Comparison of ENCODE assay signal across 39 cellular contexts in the genomic region with DNA sequence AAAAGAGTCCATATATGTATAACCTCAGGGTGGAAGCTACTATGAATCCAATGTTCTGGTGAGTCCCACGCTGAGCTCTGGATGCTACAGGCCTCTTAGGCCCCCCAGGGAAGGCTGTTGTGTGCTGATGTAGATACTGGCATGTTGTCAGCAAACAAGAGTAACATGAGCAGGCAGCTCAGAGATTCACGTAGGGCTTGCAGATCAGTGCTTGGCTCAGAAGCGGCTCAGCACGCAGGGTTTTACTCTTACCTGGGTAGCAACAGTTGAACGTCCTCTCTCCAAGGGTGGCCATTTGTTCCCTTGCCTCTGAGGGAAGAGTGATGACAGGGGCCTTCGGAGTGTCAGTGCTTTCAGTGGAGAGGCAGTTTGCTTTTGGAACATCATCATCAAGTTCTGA.
"Had no signal": no experiment of that assay in that cellular context is flagged by ENCODE, and none has a peak within 500 bp of the region (broad histone marks: within the 10 kb centered on the region; RNA-seq: fewer than 3 reads in every experiment).

No MANE protein-coding gene starts in this region.

- DNase-seq: activated effector memory CD4-positive, alpha-beta T cell treated with anti-CD3 and anti-CD28 coated beads, Interleukin-2, amount 50 U/mL, for 16 hours; activated effector memory CD4-positive, alpha-beta T cell treated with Interleukin-2 at 50 U/mL for 16 hours; activated gamma-delta T cell; activated gamma-delta T cell treated with Interleukin-2 at 50 U/mL for 16 hours; activated naive CD4-positive, alpha-beta T cell; activated naive CD4-positive, alpha-beta T cell treated with anti-CD3 and anti-CD28 coated beads, Interleukin-2, amount 10 ng/mL, durations not matched to agents 7 days and 5 days; activated naive CD4-positive, alpha-beta T cell treated with anti-CD3 and anti-CD28 coated beads, Interleukin-2, amount 50 U/mL, for 16 hours; activated naive CD4-positive, alpha-beta T cell treated with Interleukin-2 at 50 U/mL for 16 hours; activated naive CD8-positive, alpha-beta T cell treated with anti-CD3 and anti-CD28 coated beads for 36 hours; activated naive CD8-positive, alpha-beta T cell treated with anti-CD3 and anti-CD28 coated beads, Interleukin-2, amount 10 ng/mL, durations not matched to agents 7 days and 5 days; activated naive CD8-positive, alpha-beta T cell treated with anti-CD3 and anti-CD28 coated beads, Interleukin-2, amount 50 U/mL, for 24 hours; activated T-cell treated with anti-CD3 and anti-CD28 coated beads, Interleukin-2, amount 50 U/mL, for 24 hours; activated T-cell treated with anti-CD3 and anti-CD28 coated beads, Interleukin-2, amount 50 U/mL, for 4 hours; activated T-cell treated with anti-CD3 and anti-CD28 coated beads, Interleukin-2, amount 50 U/mL, for 48 hours; activated T-cell treated with anti-CD3 and anti-CD28 coated beads, Interleukin-2, amount 50 U/mL, for 72 hours; adrenal gland; amniotic stem cell; amygdala; anterior cingulate cortex; aorta; body of pancreas; brain microvascular endothelial cell; caudate nucleus; central memory CD4-positive, alpha-beta T cell; cerebellar nuclear complex had no signal

- H3K27me3 Mint-ChIP-seq: activated naive CD8-positive, alpha-beta T cell had no signal

- H3K27ac ChIP-seq: adrenal gland, ascending aorta, body of pancreas, brain microvascular endothelial cell, breast epithelium, cardiac muscle cell had no signal

- H3K4me1 ChIP-seq: adrenal gland, ascending aorta, body of pancreas, breast epithelium had no signal

- H3K9me3 ChIP-seq: adrenal gland, ascending aorta, body of pancreas, breast epithelium had no signal

- H3K9me3 Mint-ChIP-seq: activated naive CD4-positive, alpha-beta T cell treated with anti-CD3 and anti-CD28 coated beads, Interleukin-2, amount 10 ng/mL, durations not matched to agents 7 days and 5 days; activated naive CD4-positive, alpha-beta T cell treated with anti-CD3 and anti-CD28 coated beads, Interleukin-2, amount 50 U/mL, for 24 hours; activated naive CD4-positive, alpha-beta T cell treated with anti-CD3 and anti-CD28 coated beads, Interleukin-2, amount 50 U/mL, for 72 hours; activated naive CD8-positive, alpha-beta T cell treated with anti-CD3 and anti-CD28 coated beads for 36 hours; activated naive CD8-positive, alpha-beta T cell treated with anti-CD3 and anti-CD28 coated beads, Interleukin-2, amount 10 ng/mL, durations not matched to agents 7 days and 5 days; activated naive CD8-positive, alpha-beta T cell treated with anti-CD3 and anti-CD28 coated beads, Interleukin-2, amount 50 U/mL, for 24 hours; activated T-cell treated with anti-CD3 and anti-CD28 coated beads, Interleukin-2, amount 50 U/mL, for 24 hours; activated T-cell treated with anti-CD3 and anti-CD28 coated beads, Interleukin-2, amount 50 U/mL, for 4 hours; activated T-cell treated with anti-CD3 and anti-CD28 coated beads, Interleukin-2, amount 50 U/mL, for 72 hours; activated T-helper 1 cell treated with anti-CD3 and anti-CD28 coated beads, Interleukin-12 subunit alpha, Interleukin-12 subunit beta, Interleukin-2, Interleukin-4 antibody, amounts not matched to agents 30 ng/mL and 10 ng/mL and 1 ng/mL, durations not matched to agents 14 hours and 24 hours and 36 hours; activated T-helper 17 cell treated with anti-CD3 and anti-CD28 coated beads, Interleukin-2, amount 50 U/mL, for 72 hours; activated T-helper 2 cell treated with anti-CD3 and anti-CD28 coated beads, Interferon-gamma antibody, Interleukin-2, Interleukin-4, amounts not matched to agents 10 μg/mL and 5 μg/mL and 100 μg/mL, durations not matched to agents 14 hours and 24 hours and 36 hours; brain; central memory CD8-positive, alpha-beta T cell had no signal

- H3K4me1 Mint-ChIP-seq: activated T-helper 17 cell treated with anti-CD3 and anti-CD28 coated beads, Interleukin-2, amount 50 U/mL, for 72 hours had no signal

- H3K27me3 ChIP-seq: adrenal gland, ascending aorta, body of pancreas, brain microvascular endothelial cell, breast epithelium had no signal

- H3K36me3 Mint-ChIP-seq: activated naive CD4-positive, alpha-beta T cell treated with anti-CD3 and anti-CD28 coated beads, Interleukin-2, amount 10 ng/mL, durations not matched to agents 7 days and 5 days; activated naive CD4-positive, alpha-beta T cell treated with anti-CD3 and anti-CD28 coated beads, Interleukin-2, amount 50 U/mL, for 24 hours; activated naive CD4-positive, alpha-beta T cell treated with anti-CD3 and anti-CD28 coated beads, Interleukin-2, amount 50 U/mL, for 72 hours; activated naive CD8-positive, alpha-beta T cell treated with anti-CD3 and anti-CD28 coated beads, Interleukin-2, amount 10 ng/mL, durations not matched to agents 7 days and 5 days had no signal

- H3K4me3 Mint-ChIP-seq: activated naive CD4-positive, alpha-beta T cell treated with anti-CD3 and anti-CD28 coated beads, Interleukin-2, amount 10 ng/mL, durations not matched to agents 7 days and 5 days; activated naive CD4-positive, alpha-beta T cell treated with anti-CD3 and anti-CD28 coated beads, Interleukin-2, amount 50 U/mL, for 24 hours; activated naive CD8-positive, alpha-beta T cell; activated naive CD8-positive, alpha-beta T cell treated with anti-CD3 and anti-CD28 coated beads for 36 hours; activated naive CD8-positive, alpha-beta T cell treated with anti-CD3 and anti-CD28 coated beads, Interleukin-2, amount 10 ng/mL, durations not matched to agents 7 days and 5 days; activated naive CD8-positive, alpha-beta T cell treated with anti-CD3 and anti-CD28 coated beads, Interleukin-2, amount 50 U/mL, for 24 hours; activated T-cell treated with anti-CD3 and anti-CD28 coated beads, Interleukin-2, amount 50 U/mL, for 24 hours; activated T-cell treated with anti-CD3 and anti-CD28 coated beads, Interleukin-2, amount 50 U/mL, for 4 hours; activated T-cell treated with anti-CD3 and anti-CD28 coated beads, Interleukin-2, amount 50 U/mL, for 72 hours; activated T-helper 1 cell treated with anti-CD3 and anti-CD28 coated beads, Interleukin-12 subunit alpha, Interleukin-12 subunit beta, Interleukin-2, Interleukin-4 antibody, amounts not matched to agents 30 ng/mL and 10 ng/mL and 1 ng/mL, durations not matched to agents 14 hours and 24 hours and 36 hours; activated T-helper 17 cell treated with anti-CD3 and anti-CD28 coated beads, Interleukin-2, amount 50 U/mL, for 72 hours; brain; central memory CD8-positive, alpha-beta T cell had no signal

- H3K36me3 ChIP-seq: adrenal gland, ascending aorta, breast epithelium, cardiac muscle cell had no signal

- ATAC-seq: activated naive CD4-positive, alpha-beta T cell treated with anti-CD3 and anti-CD28 coated beads, Interleukin-2, amount 50 U/mL, for 72 hours; activated naive CD8-positive, alpha-beta T cell treated with anti-CD3 and anti-CD28 coated beads, Interleukin-2, amount 50 U/mL, for 24 hours; activated T-cell treated with anti-CD3 and anti-CD28 coated beads, Interleukin-2, amount 50 U/mL, for 4 hours; activated T-cell treated with anti-CD3 and anti-CD28 coated beads, Interleukin-2, amount 50 U/mL, for 72 hours; activated T-helper 17 cell treated with anti-CD3 and anti-CD28 coated beads, Interleukin-2, amount 50 U/mL, for 72 hours; body of pancreas had no signal

- H3K27ac Mint-ChIP-seq: activated naive CD4-positive, alpha-beta T cell treated with anti-CD3 and anti-CD28 coated beads, Interleukin-2, amount 10 ng/mL, durations not matched to agents 7 days and 5 days; activated naive CD4-positive, alpha-beta T cell treated with anti-CD3 and anti-CD28 coated beads, Interleukin-2, amount 50 U/mL, for 24 hours; activated naive CD4-positive, alpha-beta T cell treated with anti-CD3 and anti-CD28 coated beads, Interleukin-2, amount 50 U/mL, for 72 hours; activated naive CD8-positive, alpha-beta T cell; activated naive CD8-positive, alpha-beta T cell treated with anti-CD3 and anti-CD28 coated beads for 36 hours; activated naive CD8-positive, alpha-beta T cell treated with anti-CD3 and anti-CD28 coated beads, Interleukin-2, amount 10 ng/mL, durations not matched to agents 7 days and 5 days; activated naive CD8-positive, alpha-beta T cell treated with anti-CD3 and anti-CD28 coated beads, Interleukin-2, amount 50 U/mL, for 24 hours; activated T-cell treated with anti-CD3 and anti-CD28 coated beads, Interleukin-2, amount 50 U/mL, for 24 hours; activated T-cell treated with anti-CD3 and anti-CD28 coated beads, Interleukin-2, amount 50 U/mL, for 72 hours; activated T-helper 1 cell treated with anti-CD3 and anti-CD28 coated beads, Interleukin-12 subunit alpha, Interleukin-12 subunit beta, Interleukin-2, Interleukin-4 antibody, amounts not matched to agents 30 ng/mL and 10 ng/mL and 1 ng/mL, durations not matched to agents 14 hours and 24 hours and 36 hours; activated T-helper 17 cell treated with anti-CD3 and anti-CD28 coated beads, Interleukin-2, amount 50 U/mL, for 72 hours; activated T-helper 2 cell treated with anti-CD3 and anti-CD28 coated beads, Interferon-gamma antibody, Interleukin-2, Interleukin-4, amounts not matched to agents 10 μg/mL and 5 μg/mL and 100 μg/mL, durations not matched to agents 14 hours and 24 hours and 36 hours; brain had no signal

- H3K4me3 ChIP-seq: adrenal gland, ascending aorta, body of pancreas, breast epithelium, cardiac muscle cell had no signal

- FAIRE-seq: astrocyte, bronchial epithelial cell, colon had no signal
